Comparison of ENCODE assay signal across 8 cellular contexts in genomic region chr18:63322908-63323634, GRCh38. TPM values are rescaled to one million over a fixed set of nuclear protein-coding genes. Genes with fewer than 3 reads are reported as not detected.
DNase-seq lines count a peak whose midpoint lies in the region; ATAC-seq and TF ChIP-seq lines count a peak whose summit lies in the region.

No MANE protein-coding gene starts in this region.

- ATAC-seq in left colon (peak; percentile 33), GM18520 (IDR thresholded peaks at IDR 0.05; ENCODE audit: unreplicated experiment) (no peak)

- in situ Hi-C loops in GM13977 (cut with MboI; ENCODE audit: low pct_unique_long_range_greater_than_20kb, low sequenced_read_pairs, unreplicated experiment), result no loop called here

- DNase-seq in AG08395 (ENCODE audit: low spot score), result peak; percentile 69
- DNase-seq in GM13977 (ENCODE audit: low spot score), result peak; percentile 68
- peak; percentile 69 to 70 for DNase-seq in NCI-H2081 (lab: John Stamatoyannopoulos, UW)
- peak; percentile 44 for DNase-seq in T-helper 9 cell
- peak; percentile 56 for DNase-seq in central memory CD4-positive, alpha-beta T cell
- peak; percentile 50 to 53 for DNase-seq in left colon
- DNase-seq in stimulated activated CD8-positive, alpha-beta memory T cell treated with anti-CD3 and anti-CD28 coated beads, Interleukin-4, amount 100 ng/mL, for 48 hours, result peak; percentile 64

- intact Hi-C loops in left colon (cut with DNase I, micrococcal nuclease), result loop anchor here (5.0 kb wide), 2 partner anchors 191 to 306 kb away; no protein-coding TSS in a partner anchor

- TF ChIP-seq CTCF in GM13977 (IDR thresholded peaks at IDR 0.05; ENCODE audit: extremely low read depth, insufficient read depth, missing control alignments), result peak; percentile 78

RNA-seq across cellular contexts. Expression of gene BCL2, which starts 3.5 kb away (rescaled TPM):
- total RNA-seq in left colon, result 10 to 100 TPM; 16.6 to 19.3 TPM

RNA-seq across cellular contexts. Expression of gene KDSR, which starts 43.9 kb away (rescaled TPM):
- total RNA-seq in left colon, result 10 to 100 TPM; 32.6 to 42.8 TPM
